13 cellular contexts compared by ENCODE assay signal in the genomic region with DNA sequence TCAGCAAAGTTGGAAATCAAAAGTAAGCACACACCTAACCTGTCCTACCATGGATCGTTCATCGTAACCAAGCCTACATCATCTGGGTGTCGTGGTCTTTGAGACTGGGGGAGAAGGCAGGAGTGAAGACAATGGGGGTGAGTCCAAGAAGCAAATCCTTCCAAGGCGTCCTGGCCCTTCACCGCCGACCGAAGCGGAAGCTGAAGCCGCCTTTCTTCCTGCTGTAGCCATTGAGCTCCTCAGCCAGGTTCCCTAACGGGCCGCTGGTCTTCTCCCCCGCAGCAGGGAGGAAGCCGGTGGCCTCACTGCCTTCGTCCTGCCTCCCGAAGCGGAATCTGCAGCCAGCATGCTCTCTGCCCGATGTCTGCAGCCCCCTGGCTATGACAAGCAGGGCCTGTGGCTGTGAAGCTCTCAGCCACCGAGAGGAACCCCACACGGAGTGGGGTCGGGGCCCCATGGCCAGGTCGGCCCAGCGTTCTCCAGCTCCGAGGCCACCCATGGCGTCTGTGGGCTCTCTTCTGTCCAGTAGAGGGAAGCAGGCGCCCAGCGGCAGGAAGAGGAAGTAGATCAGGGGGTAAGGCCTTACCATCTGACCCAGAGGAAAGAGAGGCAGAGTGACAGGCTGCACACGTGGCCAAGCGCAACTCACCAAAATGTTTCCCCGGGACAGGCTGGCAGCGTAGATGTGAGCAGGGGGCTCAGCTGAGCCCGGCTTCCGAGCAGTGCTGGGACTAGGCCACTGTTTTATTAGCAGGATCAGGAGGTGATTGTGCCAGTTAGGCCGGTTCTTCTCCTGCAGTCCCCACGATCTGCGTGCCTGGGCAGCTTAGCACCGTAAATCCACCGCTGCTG. TPM values are rescaled to one million over a fixed set of nuclear protein-coding genes. Genes with fewer than 3 reads are reported as not detected.
DNase-seq lines count a peak whose midpoint lies in the region; ATAC-seq and TF ChIP-seq lines count a peak whose summit lies in the region.
"Had no signal": no experiment of that assay in that cellular context is flagged by ENCODE, and none has a peak within 500 bp of the region (broad histone marks: within the 10 kb centered on the region; RNA-seq: fewer than 3 reads in every experiment).

No MANE protein-coding gene starts in this region.

- no peak overlapping the region for H3K4me3 Mint-ChIP-seq in chondrocyte (ENCODE audit: unreplicated experiment)

- peak overlapping the region in 3 of 4 donors; percentile 13 to 39 (median 16) for H3K27ac ChIP-seq in transverse colon
- H3K27ac ChIP-seq: tibial artery had no signal

- no peaks in the 10 kb centered on the region for H3K4me1 Mint-ChIP-seq in chondrocyte (ENCODE audit: low read depth)

- peak; percentile 35 for ATAC-seq in left lobe of liver

- H3K27ac Mint-ChIP-seq in chondrocyte (ENCODE audit: unreplicated experiment), result no peak overlapping the region

- H3K36me3 Mint-ChIP-seq in chondrocyte (ENCODE audit: low read depth), result peaks cover 12% of the 10 kb centered on the region

- TF ChIP-seq CTCF in chondrocyte (IDR thresholded peaks at IDR 0.05) (peak; percentile 63), transverse colon (IDR thresholded peaks at IDR 0.05) (peak; percentile 20 to 34 (median 30))

- H3K4me1 ChIP-seq in transverse colon, result peaks cover 9 to 18% (median 13%) of the 10 kb centered on the region in 4 donors

- no peak for TF ChIP-seq EP300 in transverse colon (IDR thresholded peaks at IDR 0.05; ENCODE audit: low read depth)

- peaks cover 0 to 18% (median 7%) of the 10 kb centered on the region in 4 donors for H3K36me3 ChIP-seq in transverse colon

- in situ Hi-C loops in transverse colon (cut with MboI; ENCODE audit: low pct_ligation_motif_present in 1 of 4, low pct_unique_long_range_greater_than_20kb in 1 of 4, low sequenced_read_pairs in 3 of 4), result no loop called here

- H3K4me3 ChIP-seq in transverse colon, result no peak overlapping the region
- H3K4me3 ChIP-seq: tibial artery had no signal

- no peaks in the 10 kb centered on the region for H3K9me3 ChIP-seq in transverse colon
- H3K9me3 ChIP-seq: tibial artery had no signal

- no peak for TF ChIP-seq POLR2A in transverse colon (IDR thresholded peaks at IDR 0.05)

- DNase-seq in DMS53 (lab: John Stamatoyannopoulos, UW) (peak; percentile 42), DMS53 treated with DMSO at 0.1 percent for 48 hours (lab: John Stamatoyannopoulos, UW; ENCODE audit: unreplicated experiment) (no peak), chondrocyte (ENCODE audit: low spot score) (peak; percentile 74), left lobe of liver (ENCODE audit: low spot score) (no peak), transverse colon (peak; percentile 48), NCI-H2227 treated with DMSO at 0.1 percent for 48 hours (lab: John Stamatoyannopoulos, UW) (no peak), glomerular visceral epithelial cell (ENCODE audit: extremely low spot score) (no peak), NCI-H2029 treated with DMSO at 0.1 percent for 48 hours (lab: John Stamatoyannopoulos, UW) (no peak)
- DNase-seq: activated T-cell treated with anti-CD3 and anti-CD28 coated beads for 4 hours had no signal

- intact Hi-C loops in transverse colon (cut with DNase I; ENCODE audit: low total_unique reads), result no loop called here

- WGBS in transverse colon (ENCODE audit: low coverage in 1 of 2), 2 donors, result 63 to 80% methylated on average over 6 to 37 of the region's 37 CpGs

- no peaks in the 10 kb centered on the region for H3K9me3 Mint-ChIP-seq in chondrocyte (ENCODE audit: low read depth)

- H3K27me3 ChIP-seq in transverse colon, result peaks cover 14% of the 10 kb centered on the region

- no peaks in the 10 kb centered on the region for H3K27me3 Mint-ChIP-seq in chondrocyte (ENCODE audit: low read depth)

RNA-seq across cellular contexts. Expression of a gene that starts 3.1 kb away (rescaled TPM):
- total RNA-seq in chondrocyte (not detected in 3 replicates), left lobe of liver (not detected), transverse colon (not detected)
- total RNA-seq: A172, endothelial cell of umbilical vein, skeletal muscle tissue had no signal

RNA-seq across cellular contexts. Expression of a gene that starts 45.6 kb away (rescaled TPM):
- total RNA-seq in chondrocyte, result 6.8 to 81.5 TPM (median 8.3 TPM) in 3 replicates
- not detected for total RNA-seq in left lobe of liver
- 10 to 100 TPM in 1 of 4 donors, 1 to 10 TPM in 2, not detected in 1; 1.6 to 54.7 (median 3.3) TPM for total RNA-seq in transverse colon
- total RNA-seq: endothelial cell of umbilical vein, skeletal muscle tissue had no signal

RNA-seq across cellular contexts. Expression of a gene that starts 58.4 kb away (rescaled TPM):
- 73.6 to 93.7 TPM (median 91.5 TPM) in 3 replicates for total RNA-seq in chondrocyte
- 27.1 TPM for total RNA-seq in left lobe of liver
- 10 to 100 TPM; 66.9 to 97.1 (median 81.8) TPM for total RNA-seq in transverse colon

Comparison
In these comparisons a context has a peak if more than half of its experiments do, and no peak if none do; other contexts are left out.
1. DNase-seq: peak in DMS53 (single experiment), chondrocyte (single experiment) and transverse colon (single experiment); none in DMS53 treated with DMSO at 0.1 percent for 48 hours (single experiment), left lobe of liver (single experiment), NCI-H2227 treated with DMSO at 0.1 percent for 48 hours (single experiment), glomerular visceral epithelial cell (single experiment) and NCI-H2029 treated with DMSO at 0.1 percent for 48 hours (single experiment).